8 cellular contexts compared by ENCODE assay signal in genomic region chr4:109302366-109303140, GRCh38. TPM values are rescaled to one million over a fixed set of nuclear protein-coding genes. Genes with fewer than 3 reads are reported as not detected.
DNase-seq lines count a peak whose midpoint lies in the region; ATAC-seq and TF ChIP-seq lines count a peak whose summit lies in the region.

Gene COL25A1 (minus strand): TSS chr4:109302658.

- H3K4me1 ChIP-seq in fibroblast of lung (ENCODE audit: control insufficient read depth, extremely low read depth, insufficient read depth, low read length) (no peaks in the 10 kb centered on the region), testis (no peaks in the 10 kb centered on the region)

- H3K27me3 ChIP-seq in fibroblast of lung (ENCODE audit: control insufficient read depth, insufficient read depth, low read length) (peaks cover 29% of the 10 kb centered on the region), testis (no peaks in the 10 kb centered on the region)

- H3K4me2 ChIP-seq in fibroblast of lung (ENCODE audit: extremely low read depth, insufficient read depth, low read length): peak within 1 kb of the TSS; percentile 70

- peaks cover 13 to 58% (median 38%) of the 10 kb centered on the region in 5 donors for H3K27me3 Mint-ChIP-seq in naive thymus-derived CD8-positive, alpha-beta T cell

- TF ChIP-seq CTCF in fibroblast of lung (conservative IDR thresholded peaks at IDR 0.05 in 1 of 2, IDR thresholded peaks at IDR 0.05 in 1 of 2; ENCODE audit: low read depth in 1 of 2, low read length in 2 of 2) (no peak), testis (IDR thresholded peaks at IDR 0.05) (no peak)

- TF ChIP-seq POLR2A in testis (IDR thresholded peaks at IDR 0.05): no peak

- H3K4me3 ChIP-seq in fibroblast of lung (replicated peaks in 1 of 4; ENCODE audit: control extremely low read depth in 1 of 4, insufficient read depth in 1 of 4, low read depth in 3 of 4, low read length in 4 of 4) (peak within 1 kb of the TSS; percentile 18 to 59 (median 36)), testis (peak within 1 kb of the TSS; percentile 51 to 64)

- peak within 1 kb of the TSS; percentile 56 for H2AFZ ChIP-seq in fibroblast of lung (ENCODE audit: low read length)

- POLR2A ChIA-PET in naive thymus-derived CD8-positive, alpha-beta T cell (lab: Charles Lee): no interaction called here

- no peak within 1 kb of the TSS for H3K9ac ChIP-seq in fibroblast of lung (ENCODE audit: insufficient read depth, low read length)

- H3K27ac ChIP-seq in fibroblast of lung (ENCODE audit: insufficient read depth, low read length): no peak within 1 kb of the TSS
- H3K27ac ChIP-seq in testis: peak within 1 kb of the TSS in 1 of 2 donors; percentile 55

- ATAC-seq in naive thymus-derived CD8-positive, alpha-beta T cell: peak; percentile 83 to 86
- no peak for ATAC-seq in GM18861 (IDR thresholded peaks at IDR 0.05; ENCODE audit: unreplicated experiment)

- peak within 1 kb of the TSS; percentile 78 to 93 (median 86) for H3K4me3 Mint-ChIP-seq in naive thymus-derived CD8-positive, alpha-beta T cell

- H3K9me3 ChIP-seq in fibroblast of lung (ENCODE audit: control insufficient read depth, insufficient read depth, low read depth, low read length): no peaks in the 10 kb centered on the region
- H3K9me3 ChIP-seq in testis: no peaks in the 10 kb centered on the region

- DNase-seq in EL (peak; percentile 35), NCI-H446 (lab: John Stamatoyannopoulos, UW) (peak; percentile 61 to 73), fibroblast of lung (ENCODE audit: low read depth in 2 of 2) (peak; percentile 26 to 66), testis (peak; percentile 87), occipital lobe (lab: John Stamatoyannopoulos, UW) (no peak)
- DNase-seq in activated T-cell treated with anti-CD3 and anti-CD28 coated beads, Interleukin-2, amount 50 U/mL, for 48 hours: peak; percentile 47 to 49
- DNase-seq in naive thymus-derived CD8-positive, alpha-beta T cell: peak; percentile 11 to 77 (median 44)

- peaks cover 0 to 2% (median 0%) of the 10 kb centered on the region in 3 donors for H3K36me3 Mint-ChIP-seq in naive thymus-derived CD8-positive, alpha-beta T cell

- H4K20me1 ChIP-seq in fibroblast of lung (ENCODE audit: control insufficient read depth, extremely low read depth, insufficient read depth, low read length): no peaks in the 10 kb centered on the region

- intact Hi-C loops in testis (cut with DNase I; ENCODE audit: low total_unique reads): no loop called here

- WGBS in testis, 2 donors: 0 to 1% methylated on average over 31 to 67 of the region's 75 CpGs

- H3K79me2 ChIP-seq in fibroblast of lung (ENCODE audit: control insufficient read depth, insufficient read depth, low read length): no peaks in the 10 kb centered on the region

- no peaks in the 10 kb centered on the region for H3K9me3 Mint-ChIP-seq in naive thymus-derived CD8-positive, alpha-beta T cell

- H3K4me1 Mint-ChIP-seq in naive thymus-derived CD8-positive, alpha-beta T cell: peaks cover 18 to 28% (median 21%) of the 10 kb centered on the region in 4 donors

- H3K36me3 ChIP-seq in fibroblast of lung (ENCODE audit: control insufficient read depth, insufficient read depth, low read length) (no peaks in the 10 kb centered on the region), testis (ENCODE audit: low read depth, missing control alignments) (no peaks in the 10 kb centered on the region)

- H3K27ac Mint-ChIP-seq in naive thymus-derived CD8-positive, alpha-beta T cell: peak within 1 kb of the TSS in 6 of 10 donors; percentile 18 to 77 (median 57)

RNA-seq across cellular contexts. Expression of gene COL25A1, which starts in this region (rescaled TPM):
- total RNA-seq in fibroblast of lung (under 0.01 TPM in 2 replicates), testis (10 to 100 TPM; 11.7 to 19.2 TPM), occipital lobe (6.4 TPM)
- polyA plus RNA-seq in fibroblast of lung (0.01 TPM in 1 of 2 replicates, not detected in the other), testis (ENCODE audit: insufficient read depth, low read depth, low replicate concordance) (17.2 TPM)
- polyA plus RNA-seq in fibroblast of lung (2012): not detected in 2 replicates
- not detected in 2 replicates for polyA minus RNA-seq in fibroblast of lung (ENCODE audit: low replicate concordance)
- total RNA-seq in naive thymus-derived CD8-positive, alpha-beta T cell: 1 to 10 TPM in 1 of 2 experiments, under 1 TPM in 1; 0.10 to 1.2 TPM
- not detected for polyA plus RNA-seq in naive thymus-derived CD8-positive, alpha-beta T cell

Comparison
In these comparisons a context has a peak if more than half of its experiments do, and no peak if none do; other contexts are left out.
1. RNA of gene COL25A1 (polyA plus RNA-seq): 17.2 TPM in testis (single experiment); 0.01 TPM in fibroblast of lung and not detected in naive thymus-derived CD8-positive, alpha-beta T cell; every median in the first group is over 10 times any median in the second.
2. Peak in DNase-seq, H3K4me3 ChIP-seq and H3K4me2 ChIP-seq in fibroblast of lung; RNA of the gene not detected or under 1 TPM.